8 cellular contexts compared by ENCODE assay signal in genomic region chr6:87701676-87702588, GRCh38.
A peak's percentile ranks its signal among the peaks of the same experiment; 100 is the strongest.
DNase-seq lines count a peak whose midpoint lies in the region; ATAC-seq and TF ChIP-seq lines count a peak whose summit lies in the region.

Gene AKIRIN2 (minus strand): TSS chr6:87702233. CDS start chr6:87701684, 549 bp downstream.

- ATAC-seq in GM19035 (IDR thresholded peaks at IDR 0.05; ENCODE audit: unreplicated experiment): peak; percentile 68
- peak; percentile 71 for ATAC-seq in HG03354 (IDR thresholded peaks at IDR 0.05; ENCODE audit: poor library complexity, severe bottlenecking, unreplicated experiment)
- peak; percentile 64 to 69 for ATAC-seq in activated CD4-positive, CD25-positive, alpha-beta regulatory T cell treated with anti-CD3 and anti-CD28 coated beads, Interleukin-2, amount 50 U/mL, for 24 hours

- DNase-seq in AG09319 (ENCODE audit: extremely low read depth, low read depth) (peak; percentile 98), NCI-H446 treated with DMSO at 0.1 percent for 48 hours (lab: John Stamatoyannopoulos, UW) (peak; percentile 94), cerebellar cortex (ENCODE audit: low spot score) (peak; percentile 99), iris pigment epithelial cell (ENCODE audit: low read depth) (peak; percentile 100)
- peak; percentile 92 to 93 for DNase-seq in stimulated activated CD4-positive, alpha-beta T cell treated with anti-CD3 and anti-CD28 coated beads, Interleukin-12 subunit alpha, Interleukin-12 subunit beta, amount 100 ng/mL, for 24 hours (ENCODE audit: low read depth in 2 of 2)

- no peak for TF ChIP-seq CTCF in AG09319 (IDR thresholded peaks at IDR 0.05; ENCODE audit: low read depth, low read length)

Comparison
In these comparisons a context has a peak if more than half of its experiments do, and no peak if none do; other contexts are left out.
1. Peak in every context shown above with its lines: DNase-seq and ATAC-seq.